In the genomic region with DNA sequence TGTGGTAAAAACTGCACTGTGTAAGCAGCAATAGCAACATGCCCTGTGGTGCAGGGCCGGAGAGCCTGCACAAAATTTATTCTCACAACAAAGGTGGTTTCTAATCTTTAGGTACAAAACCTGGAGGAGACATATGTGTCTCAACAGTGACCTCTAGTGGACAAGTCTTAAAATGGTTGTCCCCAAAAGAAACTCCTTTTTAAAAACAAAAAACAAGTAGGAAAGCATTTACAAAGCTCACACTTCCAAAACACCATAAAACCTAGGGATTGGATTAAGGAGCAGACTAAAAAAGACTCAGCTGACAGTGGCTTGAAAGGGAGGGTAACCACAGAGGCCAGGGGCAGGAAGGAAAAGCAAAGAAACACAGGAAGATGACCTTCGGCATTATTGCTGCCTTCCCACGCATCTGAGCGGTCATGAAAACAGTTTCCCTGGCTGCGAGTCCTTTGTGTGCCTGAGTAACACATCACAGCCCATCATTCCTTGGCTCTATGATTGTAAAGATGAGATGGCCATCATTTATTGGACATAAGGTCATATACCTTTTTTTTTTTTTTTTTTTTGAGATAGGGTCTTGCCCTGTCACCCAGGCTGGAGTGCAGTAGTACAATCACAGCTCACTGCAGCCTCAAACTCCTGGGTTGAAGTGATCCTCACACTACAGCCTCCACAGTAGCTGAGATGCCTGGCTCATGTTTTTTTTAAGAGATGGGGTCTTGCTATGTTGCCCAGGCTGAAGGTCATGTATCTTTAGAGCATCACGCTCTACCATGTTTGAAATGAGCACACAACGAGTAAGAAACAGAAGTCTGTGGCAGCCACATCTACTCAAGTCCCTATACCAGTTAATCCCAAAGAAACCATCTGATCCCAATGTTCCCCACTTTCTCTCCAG, we compare ENCODE assay signal across 1 cellular context.
TF ChIP-seq lines count a peak whose summit lies in the region.

No MANE protein-coding gene starts in this region.

TF ChIP-seq in IMR-90, 13 proteins besides CTCF, POLR2A, EP300 and RAD21:
- TF ChIP-seq, protein P1, sequence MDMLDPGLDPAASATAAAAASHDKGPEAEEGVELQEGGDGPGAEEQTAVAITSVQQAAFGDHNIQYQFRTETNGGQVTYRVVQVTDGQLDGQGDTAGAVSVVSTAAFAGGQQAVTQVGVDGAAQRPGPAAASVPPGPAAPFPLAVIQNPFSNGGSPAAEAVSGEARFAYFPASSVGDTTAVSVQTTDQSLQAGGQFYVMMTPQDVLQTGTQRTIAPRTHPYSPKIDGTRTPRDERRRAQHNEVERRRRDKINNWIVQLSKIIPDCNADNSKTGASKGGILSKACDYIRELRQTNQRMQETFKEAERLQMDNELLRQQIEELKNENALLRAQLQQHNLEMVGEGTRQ (IDR thresholded peaks at IDR 0.05; ENCODE audit: low read depth, low read length) = no peak
- TF ChIP-seq BHLHE40 (IDR thresholded peaks at IDR 0.05; ENCODE audit: low read depth, low read length) (no peak), SMC3 (IDR thresholded peaks at IDR 0.05; ENCODE audit: low read depth, low read length) (peak; percentile 55), CEBPB (IDR thresholded peaks at IDR 0.05; ENCODE audit: low read depth, low read length) (no peak)
